In genomic region chr2:74421248-74421870, GRCh38 we compare ENCODE assay signal across 1 cellular context.
TF ChIP-seq lines count a peak whose summit lies in the region.

C2orf81 (minus strand) TSS chr2:74421619; CDS start chr2:74421560, 59 bp downstream.
WDR54 (plus strand) TSS chr2:74421730; CDS start chr2:74422154, 424 bp downstream.

TF ChIP-seq in HepG2, 621 proteins besides CTCF, POLR2A, EP300 and RAD21 (continued from another document and continues in another):
- 0 out of 2 replicates have a peak, but pooled peaks have one; percentile 20 for TF ChIP-seq ZBED4 (CRISPR knock-in tag; IDR thresholded peaks at IDR 0.05; ENCODE audit: borderline replicate concordance)
- peak; percentile 87 for TF ChIP-seq ZNF407 (CRISPR knock-in tag; IDR thresholded peaks at IDR 0.05; ENCODE audit: not compliant biosample characterization)
- 0 out of 2 replicates have a peak, but pooled peaks have one; percentile 48 for TF ChIP-seq ZNF512 (CRISPR knock-in tag; IDR thresholded peaks at IDR 0.05)
- TF ChIP-seq ZNF335 (CRISPR knock-in tag; IDR thresholded peaks at IDR 0.05): peak; percentile 74; the same call in 1 of the 2 replicates
- peak; percentile 45; the same call in 1 of the 2 replicates for TF ChIP-seq HDAC2 (CRISPR knock-in tag; IDR thresholded peaks at IDR 0.05)
- peak; percentile 67; the same call in 1 of the 2 replicates for TF ChIP-seq UBTF (CRISPR knock-in tag; IDR thresholded peaks at IDR 0.05)
- TF ChIP-seq ADNP (CRISPR knock-in tag; IDR thresholded peaks at IDR 0.05): no peak
- peak; percentile 72 for TF ChIP-seq GFI1 (CRISPR knock-in tag; IDR thresholded peaks at IDR 0.05; ENCODE audit: borderline replicate concordance)
- no peak for TF ChIP-seq ZNF12 (CRISPR knock-in tag; IDR thresholded peaks at IDR 0.05)
- no peak for TF ChIP-seq PHF21A (CRISPR knock-in tag; IDR thresholded peaks at IDR 0.05)
- TF ChIP-seq ATF7-NPFF (CRISPR knock-in tag; IDR thresholded peaks at IDR 0.05; ENCODE audit: low read depth): peak; percentile 89; the same call in 1 of the 2 replicates
- TF ChIP-seq CBFB (CRISPR knock-in tag; IDR thresholded peaks at IDR 0.05): peak; percentile 19; the same call in 1 of the 2 replicates
- 0 out of 2 replicates have a peak, but pooled peaks have one; percentile 22 for TF ChIP-seq ZNF546 (CRISPR knock-in tag; conservative IDR thresholded peaks at IDR 0.05)
- peak; percentile 94 for TF ChIP-seq BHLHE40 (IDR thresholded peaks at IDR 0.05; ENCODE audit: low read length)
- TF ChIP-seq ZBTB7B (CRISPR knock-in tag; IDR thresholded peaks at IDR 0.05): 0 out of 2 replicates have a peak, but pooled peaks have one; percentile 57
- 0 out of 2 replicates have a peak, but pooled peaks have one; percentile 14 for TF ChIP-seq ZBTB33 (CRISPR knock-in tag; IDR thresholded peaks at IDR 0.05)
- 0 out of 2 replicates have a peak, but pooled peaks have one; percentile 58 for TF ChIP-seq ZNF337 (CRISPR knock-in tag; IDR thresholded peaks at IDR 0.05; ENCODE audit: borderline replicate concordance, low read depth)
- TF ChIP-seq GATAD1 (CRISPR knock-in tag; IDR thresholded peaks at IDR 0.05): 0 out of 2 replicates have a peak, but pooled peaks have one; percentile 26
- no peak for TF ChIP-seq ZNF614 (CRISPR knock-in tag; IDR thresholded peaks at IDR 0.05; ENCODE audit: borderline replicate concordance)
- TF ChIP-seq SIN3A (IDR thresholded peaks at IDR 0.05; ENCODE audit: borderline replicate concordance, low read depth, low read length): peak; percentile 74; the same call in 1 of the 2 replicates
- peak; percentile 58; the same call in 1 of the 2 replicates for TF ChIP-seq ZNF232 (CRISPR knock-in tag; IDR thresholded peaks at IDR 0.05; ENCODE audit: borderline replicate concordance)
- TF ChIP-seq ZBTB7A (CRISPR knock-in tag; IDR thresholded peaks at IDR 0.05): 0 out of 2 replicates have a peak, but pooled peaks have one; percentile 83
- TF ChIP-seq SALL1 (CRISPR knock-in tag; IDR thresholded peaks at IDR 0.05): peak; percentile 75; the same call in 1 of the 2 replicates
- peak; percentile 80 for TF ChIP-seq RNF2 (conservative IDR thresholded peaks at IDR 0.05; ENCODE audit: low read depth)
- peak; percentile 83; the same call in 1 of the 2 replicates for TF ChIP-seq ZNF235 (CRISPR knock-in tag; IDR thresholded peaks at IDR 0.05; ENCODE audit: borderline replicate concordance)
- peak; percentile 98 for TF ChIP-seq GMEB1 (CRISPR knock-in tag; IDR thresholded peaks at IDR 0.05; ENCODE audit: borderline replicate concordance)
- TF ChIP-seq HOXA9 (CRISPR knock-in tag; IDR thresholded peaks at IDR 0.05; ENCODE audit: borderline replicate concordance): peak; percentile 42
- TF ChIP-seq ZFP91 (CRISPR knock-in tag; IDR thresholded peaks at IDR 0.05; ENCODE audit: borderline replicate concordance): peak; percentile 74
